Comparison of ENCODE assay signal across 16 cellular contexts in genomic region chr1:232576537-232576936, GRCh38.
"Had no signal": no experiment of that assay in that cellular context is flagged by ENCODE, and none has a peak within 500 bp of the region (broad histone marks: within the 10 kb centered on the region; RNA-seq: fewer than 3 reads in every experiment).

No MANE protein-coding gene starts in this region.

- H3K27ac Mint-ChIP-seq: activated CD4-positive, alpha-beta T cell treated with anti-CD3 and anti-CD28 coated beads, Interleukin-2, amount 10 ng/mL, durations not matched to agents 24 days and 14 days; activated naive CD8-positive, alpha-beta T cell treated with anti-CD3 and anti-CD28 coated beads for 36 hours; WTC11 had no signal

- H3K9me3 ChIP-seq: body of pancreas, colonic mucosa, pancreas, tibial nerve had no signal

- DNase-seq: activated CD4-positive, alpha-beta T cell treated with anti-CD3 and anti-CD28 coated beads, Interleukin-2, amount 10 ng/mL, durations not matched to agents 24 days and 14 days; activated CD8-positive, alpha-beta memory T cell treated with anti-CD3 and anti-CD28 coated beads for 24 hours; activated gamma-delta T cell treated with Interleukin-2 at 50 U/mL for 16 hours; activated naive CD8-positive, alpha-beta T cell treated with anti-CD3 and anti-CD28 coated beads for 36 hours; amygdala; body of pancreas; caudate nucleus; colonic mucosa; foreskin keratinocyte; glutamatergic neuron; midbrain; pancreas; stimulated activated naive CD4-positive, alpha-beta T cell; substantia nigra had no signal

- H3K27ac ChIP-seq: body of pancreas, colonic mucosa, foreskin keratinocyte, pancreas had no signal

- H3K4me3 ChIP-seq: body of pancreas, colonic mucosa, pancreas, tibial nerve had no signal

- H3K27me3 ChIP-seq: body of pancreas, colonic mucosa, foreskin keratinocyte, pancreas, tibial nerve had no signal

- ATAC-seq: body of pancreas, foreskin keratinocyte, pancreas, WTC11 had no signal

- H3K36me3 ChIP-seq: colonic mucosa, pancreas, tibial nerve had no signal

- H3K4me1 ChIP-seq: body of pancreas, colonic mucosa, pancreas had no signal

- H3K9me3 Mint-ChIP-seq: activated CD4-positive, alpha-beta T cell treated with anti-CD3 and anti-CD28 coated beads, Interleukin-2, amount 10 ng/mL, durations not matched to agents 24 days and 14 days; activated naive CD8-positive, alpha-beta T cell treated with anti-CD3 and anti-CD28 coated beads for 36 hours; WTC11 had no signal

- H3K36me3 Mint-ChIP-seq: WTC11 had no signal

- H3K4me3 Mint-ChIP-seq: activated CD4-positive, alpha-beta T cell treated with anti-CD3 and anti-CD28 coated beads, Interleukin-2, amount 10 ng/mL, durations not matched to agents 24 days and 14 days; activated naive CD8-positive, alpha-beta T cell treated with anti-CD3 and anti-CD28 coated beads for 36 hours; WTC11 had no signal

- H3K27me3 Mint-ChIP-seq: activated CD4-positive, alpha-beta T cell treated with anti-CD3 and anti-CD28 coated beads, Interleukin-2, amount 10 ng/mL, durations not matched to agents 24 days and 14 days had no signal
